In the genomic region with DNA sequence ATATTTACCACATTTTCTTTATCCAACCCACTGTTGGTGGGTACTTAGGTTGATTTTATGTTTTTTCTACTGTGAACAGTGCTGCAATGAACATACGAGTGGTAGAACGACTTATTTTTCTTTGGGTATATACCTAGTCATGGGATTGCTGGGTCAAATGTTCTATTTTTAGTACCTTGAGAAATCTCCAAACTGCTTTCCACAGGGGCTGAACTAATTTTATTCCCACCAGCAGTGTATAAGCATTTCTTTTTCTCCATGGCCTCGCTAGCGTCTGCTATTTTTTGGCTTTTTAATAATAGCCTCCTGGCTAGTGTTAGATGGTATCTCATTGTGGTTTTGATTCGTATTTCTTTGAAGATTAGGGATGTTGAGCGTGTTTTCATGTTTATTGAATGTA, we compare ENCODE assay signal across 17 cellular contexts.
"Had no signal": no experiment of that assay in that cellular context is flagged by ENCODE, and none has a peak within 500 bp of the region (broad histone marks: within the 10 kb centered on the region; RNA-seq: fewer than 3 reads in every experiment).

No MANE protein-coding gene starts in this region.

- ATAC-seq: activated CD8-positive, alpha-beta memory T cell treated with anti-CD3 and anti-CD28 coated beads, Interleukin-2, amount 10 ng/mL, durations not matched to agents 7 days and 5 days; activated CD8-positive, alpha-beta T cell treated with anti-CD3 and anti-CD28 coated beads for 36 hours; activated naive CD4-positive, alpha-beta T cell treated with anti-CD3 and anti-CD28 coated beads, Interleukin-2, amount 50 U/mL, for 72 hours; foreskin keratinocyte; left lung; SK-N-SH treated with all-trans-retinoic acid at 6 μM for 48 hours had no signal

- DNase-seq: activated CD4-positive, alpha-beta T cell treated with anti-CD3 and anti-CD28 coated beads, Interleukin-2, amount 10 ng/mL, durations not matched to agents 24 days and 14 days; activated CD8-positive, alpha-beta memory T cell treated with anti-CD3 and anti-CD28 coated beads, Interleukin-2, amount 10 ng/mL, durations not matched to agents 7 days and 5 days; activated CD8-positive, alpha-beta T cell treated with anti-CD3 and anti-CD28 coated beads for 36 hours; activated gamma-delta T cell; activated T-cell treated with anti-CD3 and anti-CD28 coated beads for 4 hours; cortex of kidney; foreskin keratinocyte; immature natural killer cell; kidney glomerular epithelial cell; left lung; occipital lobe; posterior cingulate gyrus; stimulated activated CD4-positive, alpha-beta T cell treated with anti-CD3 and anti-CD28 coated beads, Interleukin-4, amount 100 ng/mL, for 24 hours; stimulated activated naive CD4-positive, alpha-beta T cell treated with Interleukin-2 at 50 U/mL for 16 hours had no signal

- H3K9me3 ChIP-seq: left lung had no signal

- H3K4me3 ChIP-seq: left lung, lung had no signal

- H3K36me3 Mint-ChIP-seq: activated naive CD4-positive, alpha-beta T cell treated with anti-CD3 and anti-CD28 coated beads, Interleukin-2, amount 50 U/mL, for 72 hours had no signal

- H3K4me1 ChIP-seq: left lung had no signal

- H3K9me3 Mint-ChIP-seq: activated CD4-positive, alpha-beta T cell treated with anti-CD3 and anti-CD28 coated beads, Interleukin-2, amount 10 ng/mL, durations not matched to agents 24 days and 14 days; activated CD8-positive, alpha-beta T cell treated with anti-CD3 and anti-CD28 coated beads for 36 hours; activated naive CD4-positive, alpha-beta T cell treated with anti-CD3 and anti-CD28 coated beads, Interleukin-2, amount 50 U/mL, for 72 hours; immature natural killer cell had no signal

- H3K27ac Mint-ChIP-seq: activated CD4-positive, alpha-beta T cell treated with anti-CD3 and anti-CD28 coated beads, Interleukin-2, amount 10 ng/mL, durations not matched to agents 24 days and 14 days; activated CD8-positive, alpha-beta memory T cell treated with anti-CD3 and anti-CD28 coated beads, Interleukin-2, amount 10 ng/mL, durations not matched to agents 7 days and 5 days; activated CD8-positive, alpha-beta T cell treated with anti-CD3 and anti-CD28 coated beads for 36 hours; activated naive CD4-positive, alpha-beta T cell treated with anti-CD3 and anti-CD28 coated beads, Interleukin-2, amount 50 U/mL, for 72 hours had no signal

- H3K4me3 Mint-ChIP-seq: activated CD4-positive, alpha-beta T cell treated with anti-CD3 and anti-CD28 coated beads, Interleukin-2, amount 10 ng/mL, durations not matched to agents 24 days and 14 days; activated CD8-positive, alpha-beta memory T cell treated with anti-CD3 and anti-CD28 coated beads, Interleukin-2, amount 10 ng/mL, durations not matched to agents 7 days and 5 days; activated CD8-positive, alpha-beta T cell treated with anti-CD3 and anti-CD28 coated beads for 36 hours; immature natural killer cell had no signal

- H3K27me3 ChIP-seq: foreskin keratinocyte, left lung had no signal

- H3K27ac ChIP-seq: foreskin keratinocyte, left lung had no signal

- H3K27me3 Mint-ChIP-seq: activated CD4-positive, alpha-beta T cell treated with anti-CD3 and anti-CD28 coated beads, Interleukin-2, amount 10 ng/mL, durations not matched to agents 24 days and 14 days; activated CD8-positive, alpha-beta memory T cell treated with anti-CD3 and anti-CD28 coated beads, Interleukin-2, amount 10 ng/mL, durations not matched to agents 7 days and 5 days; activated CD8-positive, alpha-beta T cell treated with anti-CD3 and anti-CD28 coated beads for 36 hours had no signal
